ENCODE assay signal across 36 cellular contexts in genomic region chr1:169785267-169785666, GRCh38. TPM values are rescaled to one million over a fixed set of nuclear protein-coding genes. Genes with fewer than 3 reads are reported as not detected.
"Had no signal": no experiment of that assay in that cellular context is flagged by ENCODE, and none has a peak within 500 bp of the region (broad histone marks: within the 10 kb centered on the region; RNA-seq: fewer than 3 reads in every experiment).

No MANE protein-coding gene starts in this region.

- H3K4me2 ChIP-seq: KMS-11, SK-N-SH had no signal

- DNase-seq: Karpas-422, MG63, NCI-H1048, NCI-H1092 treated with DMSO at 0.1 percent for 48 hours, NCI-H1105 treated with DMSO at 0.1 percent for 48 hours, NCI-H1417, NCI-H1436, NCI-H146, NCI-H1694, NCI-H187, NCI-H1930, NCI-H2029 treated with DMSO at 0.1 percent for 48 hours, NCI-H2081 treated with DMSO at 0.1 percent for 48 hours, NCI-H2107, NCI-H2171, NCI-H226, NCI-H446 treated with DMSO at 0.1 percent for 48 hours, NCI-H510A, NCI-H524, NCI-H526, NCI-H69, NCI-H748 treated with DMSO at 0.1 percent for 48 hours, NCI-H82, PC-3, Peyer's patch, Right ventricle myocardium superior, RPMI8226, SHP77 treated with DMSO at 0.1 percent for 48 hours, SK-N-SH, SW 1271 had no signal

- H3K27me3 ChIP-seq: MG63, Peyer's patch, SJSA1 had no signal

- H3K36me3 ChIP-seq: MG63, Peyer's patch, SJSA1 had no signal

- H3K9ac ChIP-seq: KMS-11, SK-N-SH had no signal

- ATAC-seq: K562, PC-3 had no signal

- H3K4me3 ChIP-seq: K562, MG63, Peyer's patch, SJSA1 had no signal

- H3K27ac ChIP-seq: KMS-11, Peyer's patch, SJSA1 had no signal

- H3K9me3 ChIP-seq: MG63, Peyer's patch, SJSA1 had no signal

- H3K4me1 ChIP-seq: Peyer's patch had no signal

RNA-seq across cellular contexts. Expression of gene SELE, which starts 51.4 kb away (rescaled TPM):
- total RNA-seq: K562, LHCN-M2, M059J, OCI-LY7, PC-3 had no signal
